Comparison of ENCODE assay signal across 23 cellular contexts in genomic region chr2:196995757-196996314, GRCh38.
"Had no signal": no experiment of that assay in that cellular context is flagged by ENCODE, and none has a peak within 500 bp of the region (broad histone marks: within the 10 kb centered on the region; RNA-seq: fewer than 3 reads in every experiment).

No MANE protein-coding gene starts in this region.

- H3K27me3 Mint-ChIP-seq: naive thymus-derived CD8-positive, alpha-beta T cell had no signal

- H3K9me3 ChIP-seq: gastrocnemius medialis, heart right ventricle, mucosa of descending colon, neutrophil, psoas muscle, spleen, suprapubic skin, tibial artery, upper lobe of left lung, uterus had no signal

- H3K4me3 ChIP-seq: dorsolateral prefrontal cortex, gastrocnemius medialis, heart right ventricle, mucosa of descending colon, psoas muscle, spleen, suprapubic skin, tibial artery, upper lobe of left lung, uterus had no signal

- H3K4me1 ChIP-seq: gastrocnemius medialis, heart right ventricle, psoas muscle, suprapubic skin, tibial artery, upper lobe of left lung, uterus had no signal

- DNase-seq: cortex of kidney; dorsolateral prefrontal cortex; effector CD8-positive, alpha-beta T cell; gastrocnemius medialis; heart right ventricle; hypothalamus; kidney glomerular epithelial cell; mucosa of descending colon; naive thymus-derived CD8-positive, alpha-beta T cell; psoas muscle; retina; spleen; stimulated activated CD4-positive, alpha-beta T cell treated with anti-CD3 and anti-CD28 coated beads, Interleukin-15, amount 100 ng/mL, for 24 hours; stimulated activated CD4-positive, alpha-beta T cell treated with anti-CD3 and anti-CD28 coated beads, Interleukin-1b, Interleukin-23, amount 100 ng/mL, for 48 hours; stimulated activated CD4-positive, alpha-beta T cell treated with anti-CD3 and anti-CD28 coated beads, Interleukin-4, amount 100 ng/mL, for 4 hours; stimulated activated naive CD4-positive, alpha-beta T cell; tibial artery; upper lobe of left lung; uterus had no signal

- H3K4me3 Mint-ChIP-seq: naive thymus-derived CD8-positive, alpha-beta T cell had no signal

- H3K27ac ChIP-seq: gastrocnemius medialis, heart right ventricle, neutrophil, psoas muscle, spleen, suprapubic skin, tibial artery, upper lobe of left lung, uterus had no signal

- ATAC-seq: gastrocnemius medialis; heart right ventricle; mucosa of descending colon; naive thymus-derived CD8-positive, alpha-beta T cell; psoas muscle; sciatic nerve had no signal

- FAIRE-seq: islet of Langerhans had no signal

- H3K9me3 Mint-ChIP-seq: naive thymus-derived CD8-positive, alpha-beta T cell had no signal

- H3K36me3 ChIP-seq: gastrocnemius medialis, uterus had no signal

- H3K27me3 ChIP-seq: dorsolateral prefrontal cortex, gastrocnemius medialis, heart right ventricle, neutrophil, spleen, suprapubic skin, tibial artery, upper lobe of left lung, uterus had no signal
